In genomic region chr1:63742526-63742925, GRCh38 we compare ENCODE assay signal across 34 cellular contexts. TPM values are rescaled to one million over a fixed set of nuclear protein-coding genes. Genes with fewer than 3 reads are reported as not detected.
"Had no signal": no experiment of that assay in that cellular context is flagged by ENCODE, and none has a peak within 500 bp of the region (broad histone marks: within the 10 kb centered on the region; RNA-seq: fewer than 3 reads in every experiment).

No MANE protein-coding gene starts in this region.

- H3K4me1 ChIP-seq: adrenal gland, body of pancreas, breast epithelium, Peyer's patch had no signal

- DNase-seq: activated CD4-positive, alpha-beta memory T cell treated with anti-CD3 and anti-CD28 coated beads for 36 hours; activated CD4-positive, alpha-beta T cell treated with anti-CD3 and anti-CD28 coated beads, Interleukin-2, amount 50 U/mL, for 1 hour; activated CD8-positive, alpha-beta memory T cell treated with anti-CD3 and anti-CD28 coated beads, Interleukin-2, amount 50 U/mL, for 4 hours; activated gamma-delta T cell treated with Interleukin-2 at 50 U/mL for 16 hours; activated naive CD4-positive, alpha-beta T cell treated with anti-CD3 and anti-CD28 coated beads for 36 hours; activated T-cell treated with anti-CD3 and anti-CD28 coated beads for 4 hours; activated T-cell treated with anti-CD3 and anti-CD28 coated beads, Interleukin-2, amount 50 U/mL, for 4 hours; adrenal gland; body of pancreas; caudate nucleus; cerebellar nuclear complex; Karpas-422; NCI-H1105; NCI-H1417 treated with DMSO at 0.1 percent for 48 hours; NCI-H187 treated with DMSO at 0.1 percent for 48 hours; NCI-H2081; NCI-H2171 treated with DMSO at 0.1 percent for 48 hours; NCI-H2227 treated with DMSO at 0.1 percent for 48 hours; NCI-H446; NCI-H524 treated with DMSO at 0.1 percent for 48 hours; NK-92 treated with Interleukin-12 subunit alpha and Interleukin-12 subunit beta, amount 100 ng/mL, for 24 hours; PC-3; Peyer's patch; SIG-M5 had no signal

- H3K9me3 Mint-ChIP-seq: activated CD4-positive, alpha-beta memory T cell treated with anti-CD3 and anti-CD28 coated beads for 36 hours; activated naive CD4-positive, alpha-beta T cell treated with anti-CD3 and anti-CD28 coated beads for 36 hours; activated naive CD4-positive, alpha-beta T cell treated with anti-CD3 and anti-CD28 coated beads, Interleukin-2, amount 50 U/mL, for 72 hours; activated T-cell treated with anti-CD3 and anti-CD28 coated beads, Interleukin-2, amount 50 U/mL, for 4 hours; activated T-helper 1 cell treated with anti-CD3 and anti-CD28 coated beads, Interleukin-12 subunit alpha, Interleukin-12 subunit beta, Interleukin-2, Interleukin-4 antibody, amounts not matched to agents 30 ng/mL and 10 ng/mL and 1 ng/mL, durations not matched to agents 14 hours and 24 hours and 36 hours; T-helper 1 cell treated with Interleukin-12 subunit alpha and Interleukin-12 subunit beta and Interleukin-4 antibody, amounts not matched to agents 30 μg/mL and 1 μg/mL, for 36 hours; T-helper 2 cell treated with Interferon-gamma antibody and Interleukin-4, amounts not matched to agents 5 μg/mL and 100 μg/mL, for 36 hours had no signal

- H3K27ac Mint-ChIP-seq: activated CD4-positive, alpha-beta memory T cell treated with anti-CD3 and anti-CD28 coated beads for 36 hours; activated naive CD4-positive, alpha-beta T cell treated with anti-CD3 and anti-CD28 coated beads for 36 hours; activated T-helper 1 cell treated with anti-CD3 and anti-CD28 coated beads, Interleukin-12 subunit alpha, Interleukin-12 subunit beta, Interleukin-2, Interleukin-4 antibody, amounts not matched to agents 30 ng/mL and 10 ng/mL and 1 ng/mL, durations not matched to agents 14 hours and 24 hours and 36 hours; T-helper 1 cell treated with Interleukin-12 subunit alpha and Interleukin-12 subunit beta and Interleukin-4 antibody, amounts not matched to agents 30 μg/mL and 1 μg/mL, for 36 hours; T-helper 2 cell treated with Interferon-gamma antibody and Interleukin-4, amounts not matched to agents 5 μg/mL and 100 μg/mL, for 36 hours had no signal

- H3K27me3 ChIP-seq: adrenal gland, body of pancreas, breast epithelium, Peyer's patch had no signal

- H3K36me3 ChIP-seq: adrenal gland, breast epithelium, Peyer's patch had no signal

- H3K9me3 ChIP-seq: adrenal gland, body of pancreas, breast epithelium, Peyer's patch had no signal

- H3K4me3 Mint-ChIP-seq: activated CD4-positive, alpha-beta memory T cell treated with anti-CD3 and anti-CD28 coated beads for 36 hours; activated naive CD4-positive, alpha-beta T cell treated with anti-CD3 and anti-CD28 coated beads for 36 hours; activated T-cell treated with anti-CD3 and anti-CD28 coated beads, Interleukin-2, amount 50 U/mL, for 4 hours; activated T-helper 1 cell treated with anti-CD3 and anti-CD28 coated beads, Interleukin-12 subunit alpha, Interleukin-12 subunit beta, Interleukin-2, Interleukin-4 antibody, amounts not matched to agents 30 ng/mL and 10 ng/mL and 1 ng/mL, durations not matched to agents 14 hours and 24 hours and 36 hours; T-helper 1 cell treated with Interleukin-12 subunit alpha and Interleukin-12 subunit beta and Interleukin-4 antibody, amounts not matched to agents 30 μg/mL and 1 μg/mL, for 36 hours; T-helper 2 cell treated with Interferon-gamma antibody and Interleukin-4, amounts not matched to agents 5 μg/mL and 100 μg/mL, for 36 hours had no signal

- H3K27ac ChIP-seq: adrenal gland, body of pancreas, breast epithelium, Peyer's patch, RWPE1 had no signal

- FAIRE-seq: astrocyte, K562, TTC549 had no signal

- H3K4me3 ChIP-seq: adrenal gland, body of pancreas, breast epithelium, K562, Peyer's patch had no signal

- ATAC-seq: activated T-cell treated with anti-CD3 and anti-CD28 coated beads, Interleukin-2, amount 50 U/mL, for 4 hours; body of pancreas; K562; PC-3; Right ventricle myocardium inferior had no signal

- H3K36me3 Mint-ChIP-seq: activated CD4-positive, alpha-beta memory T cell treated with anti-CD3 and anti-CD28 coated beads for 36 hours had no signal

RNA-seq across cellular contexts. Expression of gene ROR1, which starts 31.3 kb away (rescaled TPM):
- total RNA-seq: activated T-helper 1 cell treated with anti-CD3 and anti-CD28 coated beads, Interleukin-12 subunit alpha, Interleukin-12 subunit beta, Interleukin-2, Interleukin-4 antibody, amounts not matched to agents 30 ng/mL and 10 ng/mL and 1 ng/mL, durations not matched to agents 14 hours and 24 hours and 36 hours had no signal
- polyA plus RNA-seq: K562 had no signal
